Comparison of ENCODE assay signal across 1 cellular context in the genomic region with DNA sequence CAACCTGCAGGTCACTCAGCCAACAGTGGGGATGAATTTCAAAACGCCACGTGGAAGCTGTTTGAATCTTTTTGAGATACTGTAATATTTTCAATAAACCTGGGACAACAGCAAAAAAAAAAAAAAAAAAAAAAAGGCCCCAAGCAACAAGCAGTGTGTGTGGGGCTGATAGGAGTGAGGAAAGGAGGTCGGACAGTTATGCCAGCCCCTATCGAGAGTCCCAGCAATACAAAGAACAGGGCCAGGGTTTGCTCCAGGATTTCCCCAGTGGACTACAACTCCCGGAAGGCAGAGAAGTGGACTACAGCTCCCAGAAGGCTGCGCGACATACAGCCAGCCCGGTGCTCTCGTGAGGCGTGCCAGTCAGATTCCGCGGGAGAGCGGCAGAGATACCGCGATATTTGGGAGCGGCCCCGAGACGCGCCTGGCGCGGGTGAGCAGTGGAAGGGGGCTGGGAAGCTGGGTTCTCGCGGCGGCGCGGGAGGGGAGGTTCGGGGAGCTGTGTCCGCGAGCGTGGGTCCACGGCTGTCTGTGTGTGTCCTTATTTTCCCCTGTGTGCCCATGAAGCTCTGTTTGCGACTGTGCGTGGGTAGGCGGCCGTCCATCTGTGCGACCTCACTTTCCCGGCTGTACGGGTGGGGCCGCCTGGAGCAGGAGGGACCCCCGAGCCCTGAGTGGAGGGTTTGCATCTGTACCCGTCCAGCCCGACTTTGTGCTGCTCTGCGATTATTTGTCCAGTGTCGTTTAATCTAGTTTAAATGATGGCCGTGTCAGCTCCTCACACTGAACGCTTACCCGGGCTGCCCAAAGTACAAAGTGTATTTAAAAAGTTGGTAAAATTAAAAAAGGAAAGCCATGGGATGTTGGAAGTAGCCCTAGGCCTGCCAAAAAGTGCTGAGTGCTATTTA.
TF ChIP-seq lines count a peak whose summit lies in the region.

A gene with protein sequence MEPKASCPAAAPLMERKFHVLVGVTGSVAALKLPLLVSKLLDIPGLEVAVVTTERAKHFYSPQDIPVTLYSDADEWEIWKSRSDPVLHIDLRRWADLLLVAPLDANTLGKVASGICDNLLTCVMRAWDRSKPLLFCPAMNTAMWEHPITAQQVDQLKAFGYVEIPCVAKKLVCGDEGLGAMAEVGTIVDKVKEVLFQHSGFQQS (plus strand): TSS at position 397 of the 908 bp plus-strand sequence. CDS start 4,729 bp downstream, outside the sequence.

TF ChIP-seq in K562, 482 proteins besides CTCF, POLR2A, EP300 and RAD21 (continued from another document):
- TF ChIP-seq ZNF311 (CRISPR knock-in tag; IDR thresholded peaks at IDR 0.05) (no peak), ELF1 (tag; IDR thresholded peaks at IDR 0.05) (peak; percentile 73; the same call in 1 of the 2 replicates), MAFF (IDR thresholded peaks at IDR 0.05; ENCODE audit: low read length) (peak; percentile 55; the same call in 1 of the 2 replicates), ZBTB7A (IDR thresholded peaks at IDR 0.05; ENCODE audit: borderline replicate concordance, control insufficient read depth, low read depth, low read length) (peak; percentile 58; the same call in 1 of the 2 replicates), HDAC1 (IDR thresholded peaks at IDR 0.05) (peak in 1 of 2 experiments; percentile 80; a peak in 2 of 4 replicates), HDAC2 (IDR thresholded peaks at IDR 0.05) (no peak), CBFA2T3 (IDR thresholded peaks at IDR 0.05) (peak; percentile 67; the same call in 1 of the 2 replicates), GABPB2 (CRISPR knock-in tag; conservative IDR thresholded peaks at IDR 0.05) (no peak), PTBP1 (IDR thresholded peaks at IDR 0.05; ENCODE audit: low read depth, low read length) (no peak), CTBP1 (IDR thresholded peaks at IDR 0.05; ENCODE audit: borderline replicate concordance) (peak; percentile 52; the same call in 1 of the 2 replicates), EP400 (IDR thresholded peaks at IDR 0.05) (peak; percentile 85), ZNF133 (CRISPR knock-in tag; IDR thresholded peaks at IDR 0.05) (no peak), FOXP1 (CRISPR knock-in tag; IDR thresholded peaks at IDR 0.05) (peak; percentile 75; the same call in 1 of the 2 replicates), EGR1 (conservative IDR thresholded peaks at IDR 0.05) (peak; percentile 39; the same call in 1 of the 2 replicates)
